ENCODE assay signal across 1 cellular context in the genomic region with DNA sequence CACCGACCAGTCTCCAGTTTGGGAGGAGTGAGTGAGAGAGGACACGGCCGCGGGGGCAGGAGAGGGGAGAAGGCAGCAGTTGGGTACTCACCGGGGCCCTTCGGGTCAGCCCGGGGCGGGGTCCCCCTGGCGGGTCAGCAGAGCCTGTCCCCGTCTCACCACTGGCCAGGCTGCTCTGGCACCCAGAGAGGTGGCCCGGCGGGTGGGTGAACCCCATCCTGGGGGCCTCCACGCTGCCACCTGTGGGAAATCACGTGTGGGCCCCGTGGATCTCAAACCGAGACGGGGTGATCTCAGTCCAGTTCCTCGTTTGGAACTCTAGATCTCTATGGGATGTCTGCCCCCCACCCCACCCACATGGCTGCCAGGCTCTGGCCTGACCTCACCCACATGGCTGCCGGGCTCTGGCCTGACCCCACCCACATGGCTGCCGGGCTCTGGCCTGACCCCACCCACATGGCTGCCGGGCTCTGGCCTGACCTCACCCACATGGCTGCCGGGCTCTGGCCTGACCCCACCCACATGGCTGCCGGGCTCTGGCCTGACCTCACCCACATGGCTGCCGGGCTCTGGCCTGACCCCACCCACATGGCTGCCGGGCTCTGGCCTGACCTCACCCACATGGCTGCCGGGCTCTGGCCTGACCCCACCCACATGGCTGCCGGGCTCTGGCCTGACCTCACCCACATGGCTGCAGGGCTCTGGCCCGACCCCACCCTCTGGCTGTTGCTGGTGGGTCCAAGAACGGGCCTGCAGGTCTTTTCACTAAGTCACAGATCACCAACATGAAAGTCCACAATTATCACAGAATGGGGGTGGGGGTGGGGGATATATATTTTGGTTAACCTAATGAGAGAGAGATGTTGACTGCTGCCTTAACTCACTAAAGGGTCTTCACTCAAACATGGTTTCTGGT.
TF ChIP-seq lines count a peak whose summit lies in the region.

No MANE protein-coding gene starts in this region.

TF ChIP-seq in GM12878, 131 proteins besides CTCF, POLR2A, EP300 and RAD21:
- TF ChIP-seq YY1 (IDR thresholded peaks at IDR 0.05; ENCODE audit: low read depth, low read length), result peak; percentile 93
